In the genomic region with DNA sequence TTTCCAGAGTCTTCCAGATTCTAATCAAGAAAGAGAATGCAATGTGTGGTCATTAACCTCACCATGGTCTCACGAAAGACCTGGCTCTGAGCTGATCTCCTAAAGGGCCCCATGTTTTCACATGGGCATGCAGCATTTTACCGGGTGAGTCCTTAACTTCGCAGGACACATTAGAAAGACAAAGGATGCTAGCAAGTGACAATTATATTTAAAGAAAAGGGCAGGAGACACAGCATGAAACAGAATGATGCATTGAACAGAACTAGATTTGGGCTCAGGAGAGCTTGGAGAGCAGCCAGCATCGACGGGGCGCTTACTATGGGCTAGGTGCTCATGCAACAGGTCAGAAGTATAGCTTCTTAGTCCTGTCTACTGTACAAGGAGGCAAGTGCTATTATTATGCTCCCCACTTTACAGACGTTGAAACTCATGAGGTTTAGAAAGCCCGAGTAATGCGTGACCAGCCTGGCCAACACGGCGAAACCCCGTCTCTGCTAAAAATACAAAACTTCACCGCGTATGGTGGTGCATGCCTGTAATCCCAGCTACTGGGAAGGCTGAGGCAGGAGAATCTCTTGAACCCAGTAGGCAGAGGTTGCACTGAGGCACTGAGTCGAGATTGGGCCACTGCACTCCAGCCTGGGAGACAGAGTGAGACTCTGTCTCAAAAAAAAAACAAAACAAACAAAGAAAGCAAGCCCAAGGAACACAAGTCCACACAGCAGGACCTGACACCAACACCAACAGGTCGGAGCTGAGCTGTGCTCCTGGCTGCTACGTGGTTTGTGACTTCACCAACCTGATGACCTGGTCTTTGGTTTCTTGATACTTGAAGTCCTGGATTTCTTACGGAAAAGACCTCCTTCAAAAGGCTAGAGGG, we compare ENCODE assay signal across 13 cellular contexts. TPM values are rescaled to one million over a fixed set of nuclear protein-coding genes. Genes with fewer than 3 reads are reported as not detected.
DNase-seq lines count a peak whose midpoint lies in the region; ATAC-seq, FAIRE-seq and TF ChIP-seq lines count a peak whose summit lies in the region.
"Had no signal": no experiment of that assay in that cellular context is flagged by ENCODE, and none has a peak within 500 bp of the region (broad histone marks: within the 10 kb centered on the region; RNA-seq: fewer than 3 reads in every experiment).

No MANE protein-coding gene starts in this region.

- TF ChIP-seq POLR2A in stomach (IDR thresholded peaks at IDR 0.05) (no peak), tibial nerve (IDR thresholded peaks at IDR 0.05) (no peak)

- H3K4me3 Mint-ChIP-seq in activated CD4-positive, alpha-beta T cell treated with anti-CD3 and anti-CD28 coated beads, Interleukin-2, amount 10 ng/mL, durations not matched to agents 7 days and 5 days = no peak overlapping the region
- H3K4me3 Mint-ChIP-seq in activated CD4-positive, alpha-beta memory T cell treated with anti-CD3 and anti-CD28 coated beads for 36 hours = no peak overlapping the region
- H3K4me3 Mint-ChIP-seq: WTC11 had no signal

- H3K9ac ChIP-seq in kidney (ENCODE audit: low read length in 2 of 2) = peak overlapping the region in 1 of 2 donors; percentile 9
- H3K9ac ChIP-seq: SK-N-SH had no signal

- no peak overlapping the region for H3K4me3 ChIP-seq in kidney (ENCODE audit: low read length in 2 of 2)
- H3K4me3 ChIP-seq in stomach = no peak overlapping the region
- H3K4me3 ChIP-seq in tibial nerve = no peak overlapping the region
- H3K4me3 ChIP-seq: thoracic aorta had no signal

- H3K4me1 ChIP-seq in kidney (ENCODE audit: control insufficient read depth in 1 of 2, insufficient read depth in 1 of 2, low read depth in 1 of 2, low read length in 2 of 2) = peaks cover 39 to 43% of the 10 kb centered on the region in 2 donors
- H3K4me1 ChIP-seq in stomach = peaks cover 34 to 66% (median 56%) of the 10 kb centered on the region in 4 donors
- peaks cover 0 to 15% (median 1%) of the 10 kb centered on the region in 4 donors for H3K4me1 ChIP-seq in tibial nerve

- H3K36me3 ChIP-seq in kidney (ENCODE audit: control insufficient read depth in 1 of 2, insufficient read depth in 2 of 2, low read length in 2 of 2) (peaks cover 0 to 2% of the 10 kb centered on the region in 2 donors), stomach (peaks cover 0 to 16% (median 8%) of the 10 kb centered on the region in 4 donors), tibial nerve (no peaks in the 10 kb centered on the region)
- H3K36me3 ChIP-seq: thoracic aorta had no signal

- peak overlapping the region; percentile 54 for H3K27ac Mint-ChIP-seq in activated CD4-positive, alpha-beta T cell treated with anti-CD3 and anti-CD28 coated beads, Interleukin-2, amount 10 ng/mL, durations not matched to agents 7 days and 5 days
- H3K27ac Mint-ChIP-seq in activated CD4-positive, alpha-beta memory T cell treated with anti-CD3 and anti-CD28 coated beads for 36 hours = no peak overlapping the region
- H3K27ac Mint-ChIP-seq: WTC11 had no signal

- H3K9me3 Mint-ChIP-seq in activated CD4-positive, alpha-beta T cell treated with anti-CD3 and anti-CD28 coated beads, Interleukin-2, amount 10 ng/mL, durations not matched to agents 7 days and 5 days = no peaks in the 10 kb centered on the region
- H3K9me3 Mint-ChIP-seq in activated CD4-positive, alpha-beta memory T cell treated with anti-CD3 and anti-CD28 coated beads for 36 hours = peaks cover 4% of the 10 kb centered on the region
- H3K9me3 Mint-ChIP-seq: WTC11 had no signal

- H3K4me1 Mint-ChIP-seq in activated CD4-positive, alpha-beta T cell treated with anti-CD3 and anti-CD28 coated beads, Interleukin-2, amount 10 ng/mL, durations not matched to agents 7 days and 5 days = peaks cover 82% of the 10 kb centered on the region
- peaks cover 75% of the 10 kb centered on the region for H3K4me1 Mint-ChIP-seq in activated CD4-positive, alpha-beta memory T cell treated with anti-CD3 and anti-CD28 coated beads for 36 hours (ENCODE audit: low read depth)

- POLR2A ChIA-PET in activated CD4-positive, alpha-beta T cell treated with anti-CD3 and anti-CD28 coated beads, Interleukin-2, amount 10 ng/mL, durations not matched to agents 7 days and 5 days (lab: Charles Lee) = no interaction called here
- POLR2A ChIA-PET in activated CD4-positive, alpha-beta memory T cell treated with anti-CD3 and anti-CD28 coated beads for 36 hours (lab: Charles Lee) = no interaction called here

- H3K27me3 ChIP-seq in stomach (no peaks in the 10 kb centered on the region), tibial nerve (no peaks in the 10 kb centered on the region)

- no peak for DNase-seq in activated CD4-positive, alpha-beta T cell treated with anti-CD3 and anti-CD28 coated beads, Interleukin-2, amount 10 ng/mL, durations not matched to agents 7 days and 5 days
- no peak for DNase-seq in activated CD4-positive, alpha-beta T cell treated with anti-CD3 and anti-CD28 coated beads, Interleukin-2, amount 50 U/mL, for 4 hours
- peak; percentile 6 for DNase-seq in activated CD4-positive, alpha-beta memory T cell treated with anti-CD3 and anti-CD28 coated beads for 36 hours
- DNase-seq in kidney (peak; percentile 35), stomach (no peak), tibial nerve (ENCODE audit: low spot score in 2 of 2) (no peak), kidney glomerular epithelial cell (lab: John Stamatoyannopoulos, UW) (no peak)
- DNase-seq: cortex of kidney, SK-N-SH had no signal

- no peak for TF ChIP-seq EP300 in stomach (IDR thresholded peaks at IDR 0.05)
- TF ChIP-seq EP300 in tibial nerve (IDR thresholded peaks at IDR 0.05) = no peak

- peak overlapping the region; percentile 45 to 93 for H3K27ac ChIP-seq in kidney (ENCODE audit: low read depth in 2 of 2, low read length in 2 of 2)
- peak overlapping the region in 4 of 5 donors; percentile 83 to 93 (median 86) for H3K27ac ChIP-seq in stomach
- H3K27ac ChIP-seq in tibial nerve = peak overlapping the region in 2 of 4 donors; percentile 7 to 81

- intact Hi-C loops in activated CD4-positive, alpha-beta memory T cell treated with anti-CD3 and anti-CD28 coated beads for 36 hours (cut with micrococcal nuclease) = no loop called here
- intact Hi-C loops in kidney (cut with DNase I) = no loop called here
- intact Hi-C loops in stomach (cut with DNase I; ENCODE audit: low total_unique reads) = no loop called here

- 89 to 95% (median 94%) methylated on average over 18 of the region's 18 CpGs for WGBS in stomach, 5 donors
- WGBS in tibial nerve, 2 donors = 89 to 90% methylated on average over 18 of the region's 18 CpGs

- no peak for TF ChIP-seq CTCF in kidney (IDR thresholded peaks at IDR 0.05; ENCODE audit: borderline replicate concordance, extremely low read depth, insufficient read depth)
- no peak for TF ChIP-seq CTCF in stomach (IDR thresholded peaks at IDR 0.05)
- no peak for TF ChIP-seq CTCF in tibial nerve (IDR thresholded peaks at IDR 0.05)

- H3K27me3 Mint-ChIP-seq in activated CD4-positive, alpha-beta T cell treated with anti-CD3 and anti-CD28 coated beads, Interleukin-2, amount 10 ng/mL, durations not matched to agents 7 days and 5 days = no peaks in the 10 kb centered on the region
- H3K27me3 Mint-ChIP-seq in activated CD4-positive, alpha-beta memory T cell treated with anti-CD3 and anti-CD28 coated beads for 36 hours = no peaks in the 10 kb centered on the region

- peaks cover 69% of the 10 kb centered on the region for H3K36me3 Mint-ChIP-seq in activated CD4-positive, alpha-beta T cell treated with anti-CD3 and anti-CD28 coated beads, Interleukin-2, amount 10 ng/mL, durations not matched to agents 7 days and 5 days (ENCODE audit: low read depth)
- H3K36me3 Mint-ChIP-seq in activated CD4-positive, alpha-beta memory T cell treated with anti-CD3 and anti-CD28 coated beads for 36 hours = peaks cover 28% of the 10 kb centered on the region

- no peak for ATAC-seq in HG02588 (IDR thresholded peaks at IDR 0.05; ENCODE audit: unreplicated experiment)
- ATAC-seq: WTC11 had no signal

- no peak for FAIRE-seq in kidney (lab: Jason Lieb, UNC)

- CTCF ChIA-PET in activated CD4-positive, alpha-beta T cell treated with anti-CD3 and anti-CD28 coated beads, Interleukin-2, amount 10 ng/mL, durations not matched to agents 7 days and 5 days (lab: Charles Lee) = no interaction called here
- CTCF ChIA-PET in activated CD4-positive, alpha-beta memory T cell treated with anti-CD3 and anti-CD28 coated beads for 36 hours (lab: Charles Lee) = no interaction called here

- H3K9me3 ChIP-seq in kidney (ENCODE audit: control insufficient read depth in 1 of 2, low read length in 2 of 2) (no peaks in the 10 kb centered on the region), stomach (no peaks in the 10 kb centered on the region), tibial nerve (no peaks in the 10 kb centered on the region)
- H3K9me3 ChIP-seq: SK-N-SH, thoracic aorta had no signal

RNA-seq across cellular contexts. Expression of a gene that starts 16.1 kb away (rescaled TPM):
- total RNA-seq in activated CD4-positive, alpha-beta T cell treated with anti-CD3 and anti-CD28 coated beads, Interleukin-2, amount 10 ng/mL, durations not matched to agents 7 days and 5 days = 100 to 1,000 TPM; 111 to 133 TPM
- 10 to 100 TPM; 38.9 to 40.4 TPM for total RNA-seq in activated CD4-positive, alpha-beta memory T cell treated with anti-CD3 and anti-CD28 coated beads for 36 hours
- total RNA-seq in kidney (61.2 TPM), stomach (100 to 1,000 TPM in 1 of 5 donors, 10 to 100 TPM in 4; 30.4 to 407 (median 43.8) TPM), tibial nerve (1,000 to 10,000 TPM in 3 of 4 donors, 100 to 1,000 TPM in 1; 831 to 1,485 (median 1,405) TPM)
- polyA plus RNA-seq in kidney (ENCODE audit: insufficient read depth, low read depth, low replicate concordance) (15.1 TPM), stomach (10 to 100 TPM in 1 of 3 donors, 1 to 10 TPM in 2; 7.9 to 16.8 (median 8.1) TPM)
- total RNA-seq: A673 had no signal

Comparison
In these comparisons a context has a peak if more than half of its experiments do, and no peak if none do; other contexts are left out.
1. DNase-seq: peak in activated CD4-positive, alpha-beta memory T cell treated with anti-CD3 and anti-CD28 coated beads for 36 hours (single experiment) and kidney (single experiment); none in activated CD4-positive, alpha-beta T cell treated with anti-CD3 and anti-CD28 coated beads, Interleukin-2, amount 10 ng/mL, durations not matched to agents 7 days and 5 days (single experiment), activated CD4-positive, alpha-beta T cell treated with anti-CD3 and anti-CD28 coated beads, Interleukin-2, amount 50 U/mL, for 4 hours (0 of 2), stomach (single experiment), tibial nerve (0 of 2) and kidney glomerular epithelial cell (single experiment).